ENCODE assay signal across 12 cellular contexts in the genomic region with DNA sequence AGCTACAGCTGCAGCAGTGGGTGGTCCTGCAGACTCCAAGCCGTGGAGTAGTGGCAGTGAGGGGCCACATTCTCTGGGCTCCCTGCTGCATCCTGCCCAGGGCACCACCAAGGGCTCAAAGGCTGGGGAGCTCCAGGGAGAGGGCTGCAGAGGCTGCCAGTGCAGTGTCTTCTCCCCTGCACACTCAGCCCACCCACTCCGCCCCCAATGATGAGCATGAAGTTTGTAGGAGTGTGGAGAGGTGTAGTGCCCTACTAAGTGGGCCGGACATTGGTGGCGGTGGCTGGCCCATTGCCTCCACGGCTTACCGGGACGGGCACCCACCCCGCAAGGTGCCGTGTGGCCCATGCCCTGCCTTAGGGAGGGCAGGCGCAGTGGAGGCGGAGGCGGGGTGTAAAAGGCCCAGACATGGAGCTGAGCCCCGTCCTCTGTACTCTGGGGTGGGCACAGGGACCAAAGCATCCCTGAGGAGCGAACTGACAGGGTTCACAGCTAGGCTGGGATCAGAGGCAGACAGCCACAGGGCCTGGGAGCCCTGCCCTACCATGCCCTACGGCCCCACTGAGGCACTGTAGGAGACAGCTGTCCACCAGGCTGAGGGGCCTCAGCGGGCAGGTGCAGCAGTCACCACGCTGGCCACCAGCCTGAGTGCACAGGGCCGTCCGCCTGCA.
"Had no signal": no experiment of that assay in that cellular context is flagged by ENCODE, and none has a peak within 500 bp of the region (broad histone marks: within the 10 kb centered on the region; RNA-seq: fewer than 3 reads in every experiment).

No MANE protein-coding gene starts in this region.

- H3K4me3 ChIP-seq: cardiac muscle cell, ovary, skin epidermis, tibial artery had no signal

- ATAC-seq: activated CD8-positive, alpha-beta T cell treated with anti-CD3 and anti-CD28 coated beads, Interleukin-2, amount 10 ng/mL, durations not matched to agents 7 days and 5 days; activated naive CD8-positive, alpha-beta T cell treated with anti-CD3 and anti-CD28 coated beads, Interleukin-2, amount 50 U/mL, for 24 hours; natural killer cell treated with Interleukin-12 subunit alpha and Interleukin-12 subunit beta and Interleukin-15 and Interleukin-18, amount 100 ng/mL, for 72 hours had no signal

- H3K27me3 Mint-ChIP-seq: activated naive CD8-positive, alpha-beta T cell treated with anti-CD3 and anti-CD28 coated beads, Interleukin-2, amount 50 U/mL, for 24 hours; natural killer cell treated with Interleukin-12 subunit alpha and Interleukin-12 subunit beta and Interleukin-15 and Interleukin-18, amount 100 ng/mL, for 72 hours had no signal

- H3K27ac ChIP-seq: cardiac muscle cell, ovary had no signal

- H3K27ac Mint-ChIP-seq: activated CD8-positive, alpha-beta T cell treated with anti-CD3 and anti-CD28 coated beads, Interleukin-2, amount 10 ng/mL, durations not matched to agents 7 days and 5 days; activated naive CD8-positive, alpha-beta T cell treated with anti-CD3 and anti-CD28 coated beads, Interleukin-2, amount 50 U/mL, for 24 hours; activated T-helper 1 cell treated with anti-CD3 and anti-CD28 coated beads, Interleukin-12 subunit alpha, Interleukin-12 subunit beta, Interleukin-2, Interleukin-4 antibody, amounts not matched to agents 30 ng/mL and 10 ng/mL and 1 ng/mL, durations not matched to agents 14 hours and 24 hours and 36 hours; natural killer cell treated with Interleukin-12 subunit alpha and Interleukin-12 subunit beta and Interleukin-15 and Interleukin-18, amount 100 ng/mL, for 72 hours had no signal

- H3K4me1 Mint-ChIP-seq: activated naive CD8-positive, alpha-beta T cell treated with anti-CD3 and anti-CD28 coated beads, Interleukin-2, amount 50 U/mL, for 24 hours had no signal

- H3K4me3 Mint-ChIP-seq: activated CD8-positive, alpha-beta T cell treated with anti-CD3 and anti-CD28 coated beads, Interleukin-2, amount 10 ng/mL, durations not matched to agents 7 days and 5 days; activated naive CD8-positive, alpha-beta T cell treated with anti-CD3 and anti-CD28 coated beads, Interleukin-2, amount 50 U/mL, for 24 hours; activated T-helper 1 cell treated with anti-CD3 and anti-CD28 coated beads, Interleukin-12 subunit alpha, Interleukin-12 subunit beta, Interleukin-2, Interleukin-4 antibody, amounts not matched to agents 30 ng/mL and 10 ng/mL and 1 ng/mL, durations not matched to agents 14 hours and 24 hours and 36 hours; natural killer cell treated with Interleukin-12 subunit alpha and Interleukin-12 subunit beta and Interleukin-15 and Interleukin-18, amount 100 ng/mL, for 72 hours had no signal

- H3K36me3 ChIP-seq: cardiac muscle cell, ovary, tibial artery had no signal

- H3K9me3 Mint-ChIP-seq: activated naive CD8-positive, alpha-beta T cell treated with anti-CD3 and anti-CD28 coated beads, Interleukin-2, amount 50 U/mL, for 24 hours; activated T-helper 1 cell treated with anti-CD3 and anti-CD28 coated beads, Interleukin-12 subunit alpha, Interleukin-12 subunit beta, Interleukin-2, Interleukin-4 antibody, amounts not matched to agents 30 ng/mL and 10 ng/mL and 1 ng/mL, durations not matched to agents 14 hours and 24 hours and 36 hours; natural killer cell treated with Interleukin-12 subunit alpha and Interleukin-12 subunit beta and Interleukin-15 and Interleukin-18, amount 100 ng/mL, for 72 hours had no signal

- H3K9me3 ChIP-seq: ovary, tibial artery had no signal

- DNase-seq: activated CD4-positive, alpha-beta T cell treated with anti-CD3 and anti-CD28 coated beads for 48 hours; activated CD8-positive, alpha-beta T cell treated with anti-CD3 and anti-CD28 coated beads, Interleukin-2, amount 10 ng/mL, durations not matched to agents 7 days and 5 days; activated naive CD4-positive, alpha-beta T cell treated with Interleukin-2 at 50 U/mL for 16 hours; activated naive CD8-positive, alpha-beta T cell treated with anti-CD3 and anti-CD28 coated beads, Interleukin-2, amount 50 U/mL, for 24 hours; effector memory CD4-positive, alpha-beta T cell; T-helper 9 cell had no signal

- H3K27me3 ChIP-seq: cardiac muscle cell, ovary, tibial artery had no signal
